8 cellular contexts compared by ENCODE assay signal in genomic region chr15:75758071-75758872, GRCh38. TPM values are rescaled to one million over a fixed set of nuclear protein-coding genes. Genes with fewer than 3 reads are reported as not detected.
DNase-seq lines count a peak whose midpoint lies in the region; ATAC-seq and TF ChIP-seq lines count a peak whose summit lies in the region.

No MANE protein-coding gene starts in this region.

- peak overlapping the region; percentile 54 to 67 for H3K27ac ChIP-seq in left lung

- POLR2A ChIA-PET in activated CD4-positive, alpha-beta T cell treated with anti-CD3 and anti-CD28 coated beads, Interleukin-2, amount 10 ng/mL, durations not matched to agents 7 days and 5 days (lab: Charles Lee): no interaction called here

- DNase-seq in 8988T (peak; percentile 61), NCI-H460 (ENCODE audit: extremely low read depth, low read depth) (peak; percentile 80), dermis blood vessel endothelial cell (peak; percentile 66), left lung (peak; percentile 91 to 94)
- peak; percentile 69 for DNase-seq in activated CD4-positive, alpha-beta T cell treated with anti-CD3 and anti-CD28 coated beads, Interleukin-2, amount 10 ng/mL, durations not matched to agents 7 days and 5 days
- peak; percentile 61 for DNase-seq in stimulated activated CD4-positive, alpha-beta T cell treated with anti-CD3 and anti-CD28 coated beads, Interleukin-4, amount 100 ng/mL, for 1 hour

- peak overlapping the region; percentile 84 for H3K4me3 Mint-ChIP-seq in activated CD4-positive, alpha-beta T cell treated with anti-CD3 and anti-CD28 coated beads, Interleukin-2, amount 10 ng/mL, durations not matched to agents 7 days and 5 days

- peaks cover 15% of the 10 kb centered on the region for H3K4me1 Mint-ChIP-seq in activated CD4-positive, alpha-beta T cell treated with anti-CD3 and anti-CD28 coated beads, Interleukin-2, amount 10 ng/mL, durations not matched to agents 7 days and 5 days

- H3K9me3 ChIP-seq in left lung: no peaks in the 10 kb centered on the region

- H3K4me3 ChIP-seq in left lung: peak overlapping the region; percentile 47 to 55

- H3K36me3 ChIP-seq in left lung: no peaks in the 10 kb centered on the region

- CTCF ChIA-PET in activated CD4-positive, alpha-beta T cell treated with anti-CD3 and anti-CD28 coated beads, Interleukin-2, amount 10 ng/mL, durations not matched to agents 7 days and 5 days (lab: Charles Lee): interaction anchor here (1.8 kb wide), 1 partner anchor 29 kb away, joined by 3 read pairs; no protein-coding TSS in a partner anchor

- H3K4me1 ChIP-seq in left lung: peaks cover 4 to 17% of the 10 kb centered on the region in 2 donors

- H3K9me3 Mint-ChIP-seq in activated CD4-positive, alpha-beta T cell treated with anti-CD3 and anti-CD28 coated beads, Interleukin-2, amount 10 ng/mL, durations not matched to agents 7 days and 5 days: no peaks in the 10 kb centered on the region

- intact Hi-C loops in left lung (cut with DNase I): no loop called here

- no peaks in the 10 kb centered on the region for H3K36me3 Mint-ChIP-seq in activated CD4-positive, alpha-beta T cell treated with anti-CD3 and anti-CD28 coated beads, Interleukin-2, amount 10 ng/mL, durations not matched to agents 7 days and 5 days (ENCODE audit: low read depth)

- peak overlapping the region; percentile 92 for H3K27ac Mint-ChIP-seq in activated CD4-positive, alpha-beta T cell treated with anti-CD3 and anti-CD28 coated beads, Interleukin-2, amount 10 ng/mL, durations not matched to agents 7 days and 5 days

- peaks cover 5% of the 10 kb centered on the region for H3K27me3 Mint-ChIP-seq in activated CD4-positive, alpha-beta T cell treated with anti-CD3 and anti-CD28 coated beads, Interleukin-2, amount 10 ng/mL, durations not matched to agents 7 days and 5 days

- peak in 1 of 2 donors; percentile 14 for TF ChIP-seq CTCF in left lung (IDR thresholded peaks at IDR 0.05)

- ATAC-seq in GM18498 (IDR thresholded peaks at IDR 0.05; ENCODE audit: unreplicated experiment) (peak; percentile 83), HG03175 (IDR thresholded peaks at IDR 0.05; ENCODE audit: unreplicated experiment) (peak; percentile 87), left lung (peak; percentile 98)

- no peaks in the 10 kb centered on the region for H3K27me3 ChIP-seq in left lung

RNA-seq across cellular contexts. Expression of gene CSPG4, which starts 45.6 kb away (rescaled TPM):
- 0.10 and 0.20 TPM in 2 replicates for total RNA-seq in NCI-H460 (2014; rRNA removed; shearing (Covaris generic))
- 0.02 TPM in 1 of 2 replicates, not detected in the other for polyA plus RNA-seq in NCI-H460 (2014; cell fraction: nucleus; rRNA removed)
- total RNA-seq in activated CD4-positive, alpha-beta T cell treated with anti-CD3 and anti-CD28 coated beads, Interleukin-2, amount 10 ng/mL, durations not matched to agents 7 days and 5 days: not detected
- 0.19 and 0.68 TPM in 2 replicates for total RNA-seq in dermis blood vessel endothelial cell
- 10 to 100 TPM; 22.5 to 24.7 TPM for total RNA-seq in left lung

Comparison
In these comparisons a context has a peak if more than half of its experiments do, and no peak if none do; other contexts are left out.
1. Peak in every context shown above with its lines: DNase-seq, ATAC-seq, H3K4me3 ChIP-seq and H3K27ac ChIP-seq.
2. RNA of gene CSPG4, which starts 45.6 kb away (total RNA-seq): 22.5 to 24.7 TPM in left lung; 0.19 to 0.68 TPM in dermis blood vessel endothelial cell, 0.10 to 0.20 TPM in NCI-H460 and not detected in activated CD4-positive, alpha-beta T cell treated with anti-CD3 and anti-CD28 coated beads, Interleukin-2, amount 10 ng/mL, durations not matched to agents 7 days and 5 days; every median in the first group is over 10 times any median in the second.